32 cellular contexts compared by ENCODE assay signal in genomic region chr1:47537268-47537667, GRCh38.
"Had no signal": no experiment of that assay in that cellular context is flagged by ENCODE, and none has a peak within 500 bp of the region (broad histone marks: within the 10 kb centered on the region; RNA-seq: fewer than 3 reads in every experiment).

No MANE protein-coding gene starts in this region.

- H3K36me3 ChIP-seq: adrenal gland, brain microvascular endothelial cell, breast epithelium, colonic mucosa had no signal

- H3K27ac ChIP-seq: adrenal gland, body of pancreas, brain microvascular endothelial cell, breast epithelium, colonic mucosa had no signal

- ATAC-seq: activated CD8-positive, alpha-beta T cell treated with anti-CD3 and anti-CD28 coated beads for 36 hours; activated naive CD4-positive, alpha-beta T cell treated with anti-CD3 and anti-CD28 coated beads, Interleukin-2, amount 50 U/mL, for 72 hours; activated T-cell treated with anti-CD3 and anti-CD28 coated beads, Interleukin-2, amount 50 U/mL, for 4 hours; activated T-cell treated with anti-CD3 and anti-CD28 coated beads, Interleukin-2, amount 50 U/mL, for 72 hours; activated T-helper 17 cell treated with anti-CD3 and anti-CD28 coated beads, Interleukin-2, amount 50 U/mL, for 72 hours; body of pancreas had no signal

- H3K9me3 ChIP-seq: adrenal gland, body of pancreas, colonic mucosa had no signal

- DNase-seq: activated B cell treated with CpG ODN at 0.5 μM for 24 hours; activated CD4-positive, alpha-beta memory T cell treated with anti-CD3 and anti-CD28 coated beads for 36 hours; activated CD4-positive, alpha-beta T cell treated with anti-CD3 and anti-CD28 coated beads for 4 hours; activated CD4-positive, alpha-beta T cell treated with anti-CD3 and anti-CD28 coated beads, Interleukin-2, amount 10 ng/mL, durations not matched to agents 24 days and 14 days; activated CD4-positive, alpha-beta T cell treated with anti-CD3 and anti-CD28 coated beads, Interleukin-2, amount 50 U/mL, for 1 hour; activated CD4-positive, alpha-beta T cell treated with anti-CD3 and anti-CD28 coated beads, Interleukin-2, amount 50 U/mL, for 4 hours; activated CD4-positive, CD25-positive, alpha-beta regulatory T cell treated with anti-CD3 and anti-CD28 coated beads, Interleukin-2, amount 50 U/mL, for 72 hours; activated CD8-positive, alpha-beta memory T cell treated with anti-CD3 and anti-CD28 coated beads, Interleukin-2, amount 50 U/mL, for 4 hours; activated CD8-positive, alpha-beta T cell treated with anti-CD3 and anti-CD28 coated beads for 36 hours; activated effector memory CD4-positive, alpha-beta T cell treated with anti-CD3 and anti-CD28 coated beads, Interleukin-2, amount 50 U/mL, for 16 hours; activated gamma-delta T cell treated with Interleukin-2 at 50 U/mL for 16 hours; activated naive CD4-positive, alpha-beta T cell; activated naive CD4-positive, alpha-beta T cell treated with anti-CD3 and anti-CD28 coated beads for 36 hours; activated naive CD4-positive, alpha-beta T cell treated with anti-CD3 and anti-CD28 coated beads, Interleukin-2, amount 50 U/mL, for 16 hours; activated naive CD8-positive, alpha-beta T cell treated with anti-CD3 and anti-CD28 coated beads for 36 hours; activated T-cell treated with anti-CD3 and anti-CD28 coated beads for 4 hours; activated T-cell treated with anti-CD3 and anti-CD28 coated beads, Interleukin-2, amount 50 U/mL, for 1 hour; activated T-cell treated with anti-CD3 and anti-CD28 coated beads, Interleukin-2, amount 50 U/mL, for 4 hours; activated T-cell treated with anti-CD3 and anti-CD28 coated beads, Interleukin-2, amount 50 U/mL, for 72 hours; adrenal gland; amniotic stem cell; aorta; brain microvascular endothelial cell; central memory CD4-positive, alpha-beta T cell; T-helper 2 cell; T-helper 9 cell had no signal

- FAIRE-seq: astrocyte had no signal

- H3K4me1 ChIP-seq: body of pancreas, breast epithelium had no signal

- H3K4me3 ChIP-seq: adrenal gland, body of pancreas, breast epithelium, colonic mucosa had no signal

- H3K27me3 ChIP-seq: adrenal gland, body of pancreas, brain microvascular endothelial cell, breast epithelium, colonic mucosa had no signal
